Comparison of ENCODE assay signal across 9 cellular contexts in genomic region chrX:48648299-48648698, GRCh38. TPM values are rescaled to one million over a fixed set of nuclear protein-coding genes. Genes with fewer than 3 reads are reported as not detected.
A peak's percentile ranks its signal among the peaks of the same experiment; 100 is the strongest.
DNase-seq lines count a peak whose midpoint lies in the region; ATAC-seq and TF ChIP-seq lines count a peak whose summit lies in the region.
"Had no signal": no experiment of that assay in that cellular context is flagged by ENCODE, and none has a peak within 500 bp of the region (broad histone marks: within the 10 kb centered on the region; RNA-seq: fewer than 3 reads in every experiment).

No MANE protein-coding gene starts in this region.

- H3K79me2 ChIP-seq in PC-3 (ENCODE audit: low read length), result no peaks in the 10 kb centered on the region
- no peaks in the 10 kb centered on the region for H3K79me2 ChIP-seq in hepatocyte

- H4K20me1 ChIP-seq in PC-3 (ENCODE audit: low read length) (no peaks in the 10 kb centered on the region), hepatocyte (ENCODE audit: insufficient read depth, poor library complexity, severe bottlenecking) (no peaks in the 10 kb centered on the region)

- H3K4me1 ChIP-seq in CD4-positive, CD25-positive, alpha-beta regulatory T cell (ENCODE audit: control insufficient read depth, insufficient read depth, low read length, poor library complexity, severe bottlenecking), result no peaks in the 10 kb centered on the region
- peaks cover 12% of the 10 kb centered on the region for H3K4me1 ChIP-seq in PC-3 (ENCODE audit: insufficient read depth, low read length)
- no peaks in the 10 kb centered on the region for H3K4me1 ChIP-seq in hepatocyte (ENCODE audit: insufficient read depth)
- peaks cover 0 to 4% of the 10 kb centered on the region in 2 donors for H3K4me1 ChIP-seq in gastrocnemius medialis

- H3K4me3 Mint-ChIP-seq in CD4-positive, CD25-positive, alpha-beta regulatory T cell, result no peak overlapping the region

- BruUV-seq in PC-3 (replicated peaks; lab: Mats Ljungman, UMichigan), result no TSS peak

- peak; percentile 17 to 58 (median 48) for DNase-seq in CD4-positive, CD25-positive, alpha-beta regulatory T cell
- DNase-seq in HFF-Myc (ENCODE audit: extremely low read depth, low read depth) (peak; percentile 9), PC-3 (peak; percentile 59), amygdala (lab: John Stamatoyannopoulos, UW) (peak in 37 of 56 donors; percentile 0 to 59 (median 7)), hepatocyte (ENCODE audit: low spot score) (peak; percentile 37), gastrocnemius medialis (peak; percentile 4 to 29)

- H3K4me3 ChIP-seq in CD4-positive, CD25-positive, alpha-beta regulatory T cell (ENCODE audit: low read depth, low read length), result no peak overlapping the region
- H3K4me3 ChIP-seq in HFF-Myc (replicated peaks; ENCODE audit: low read depth, low read length), result no peak overlapping the region
- no peak overlapping the region for H3K4me3 ChIP-seq in PC-3 (ENCODE audit: low read length)
- H3K4me3 ChIP-seq in hepatocyte, result no peak overlapping the region
- no peak overlapping the region for H3K4me3 ChIP-seq in gastrocnemius medialis
- H3K4me3 ChIP-seq: skin epidermis had no signal

- TF ChIP-seq CTCF in HFF-Myc (IDR thresholded peaks at IDR 0.05; ENCODE audit: low read depth, low read length, missing control alignments) (no peak), PC-3 (conservative IDR thresholded peaks at IDR 0.05; ENCODE audit: low read depth, low read length) (peak; percentile 51), hepatocyte (IDR thresholded peaks at IDR 0.05; ENCODE audit: poor library complexity) (peak; percentile 42), gastrocnemius medialis (IDR thresholded peaks at IDR 0.05 in 4 of 5, conservative IDR thresholded peaks at IDR 0.05 in 1 of 5) (peak in 2 of 5 experiments; percentile 26 to 35)

- no peaks in the 10 kb centered on the region for H3K9me2 ChIP-seq in PC-3 (replicated peaks; ENCODE audit: low read length)
- no peaks in the 10 kb centered on the region for H3K9me2 ChIP-seq in hepatocyte (replicated peaks; ENCODE audit: insufficient read depth)

- H3K27ac Mint-ChIP-seq in CD4-positive, CD25-positive, alpha-beta regulatory T cell, result peak overlapping the region in 1 of 3 donors; percentile 80

- H3K4me2 ChIP-seq in PC-3 (ENCODE audit: low read length) (0 out of 2 replicates have a peak overlapping the region, but pooled peaks have one; percentile 3), hepatocyte (no peak overlapping the region)

- no peak overlapping the region for H3K27ac ChIP-seq in CD4-positive, CD25-positive, alpha-beta regulatory T cell (ENCODE audit: insufficient read depth, low read length, poor library complexity, severe bottlenecking)
- H3K27ac ChIP-seq in PC-3 (ENCODE audit: low read length), result no peak overlapping the region
- no peak overlapping the region for H3K27ac ChIP-seq in hepatocyte
- peak overlapping the region in 3 of 4 donors; percentile 23 to 63 (median 33) for H3K27ac ChIP-seq in gastrocnemius medialis
- H3K27ac ChIP-seq: skin epidermis had no signal

- intact Hi-C loops in PC-3 (cut with micrococcal nuclease) (loop anchor here (1.0 to 5.0 kb wide), 2 partner anchors 48 to 299 kb away; partner anchors contain the start of gene SUV39H1), gastrocnemius medialis (cut with DNase I; ENCODE audit: low total_unique reads) (loop anchor here (2.0 kb wide), 1 partner anchor 155 kb away; the partner anchor contains the start of gene HDAC6)

- H3F3A ChIP-seq in PC-3 (ENCODE audit: low read length, unreplicated experiment), result no peaks in the 10 kb centered on the region

- CTCF ChIA-PET in PC-3 (lab: Charles Lee), result interaction anchor here (0.6 to 0.7 kb wide), 3 partner anchors 28 to 961 kb away, joined by 3 to 10 read pairs (median 3); no protein-coding TSS in a partner anchor

- peaks cover 0 to 2% (median 1%) of the 10 kb centered on the region in 4 donors for H3K4me1 Mint-ChIP-seq in CD4-positive, CD25-positive, alpha-beta regulatory T cell

- 47% methylated on average over 6 of the region's 6 CpGs for WGBS in hepatocyte (ENCODE audit: low lambda C conversion rate, missing lambda C conversion rate)

- no peak overlapping the region for H2AFZ ChIP-seq in PC-3 (ENCODE audit: low read length)
- H2AFZ ChIP-seq in hepatocyte, result no peak overlapping the region

- H3K9me3 Mint-ChIP-seq in CD4-positive, CD25-positive, alpha-beta regulatory T cell, result no peaks in the 10 kb centered on the region

- H3K9me3 ChIP-seq in CD4-positive, CD25-positive, alpha-beta regulatory T cell (ENCODE audit: control insufficient read depth in 2 of 2, low read length in 2 of 2), result no peaks in the 10 kb centered on the region
- H3K9me3 ChIP-seq in PC-3 (ENCODE audit: low read length) (no peaks in the 10 kb centered on the region), hepatocyte (ENCODE audit: low read depth) (no peaks in the 10 kb centered on the region), gastrocnemius medialis (no peaks in the 10 kb centered on the region)

- no peak for TF ChIP-seq POLR2A in gastrocnemius medialis (IDR thresholded peaks at IDR 0.05)

- no peaks in the 10 kb centered on the region for H3K27me3 Mint-ChIP-seq in CD4-positive, CD25-positive, alpha-beta regulatory T cell

- in situ Hi-C loops in gastrocnemius medialis (cut with MboI; ENCODE audit: low sequenced_read_pairs in 4 of 4), result loop anchor here in 1 of 4 donors (25.0 kb wide), 1 partner anchor 289 kb away; no protein-coding TSS in a partner anchor

- ATAC-seq in CD4-positive, CD25-positive, alpha-beta regulatory T cell (ENCODE audit: low read depth in 2 of 2), result peak; percentile 40 to 48
- ATAC-seq in PC-3, result peak; percentile 76
- ATAC-seq in gastrocnemius medialis, result peak; percentile 76 to 91
- no peak for ATAC-seq in GM18520 (IDR thresholded peaks at IDR 0.05; ENCODE audit: unreplicated experiment)
- no peak for ATAC-seq in GM21825 (IDR thresholded peaks at IDR 0.05; ENCODE audit: unreplicated experiment)

- no peaks in the 10 kb centered on the region for H3K36me3 ChIP-seq in CD4-positive, CD25-positive, alpha-beta regulatory T cell (ENCODE audit: control insufficient read depth, insufficient read depth, low read length)
- no peaks in the 10 kb centered on the region for H3K36me3 ChIP-seq in PC-3 (ENCODE audit: low read depth, low read length)
- no peaks in the 10 kb centered on the region for H3K36me3 ChIP-seq in hepatocyte (replicated peaks; ENCODE audit: insufficient read depth, low read depth)
- H3K36me3 ChIP-seq in gastrocnemius medialis, result no peaks in the 10 kb centered on the region

- no peak overlapping the region for H3K9ac ChIP-seq in PC-3 (ENCODE audit: low read length)

- H3K36me3 Mint-ChIP-seq in CD4-positive, CD25-positive, alpha-beta regulatory T cell, result no peaks in the 10 kb centered on the region

- H3K27me3 ChIP-seq in CD4-positive, CD25-positive, alpha-beta regulatory T cell (ENCODE audit: control insufficient read depth, insufficient read depth, low read length), result no peaks in the 10 kb centered on the region
- H3K27me3 ChIP-seq in PC-3 (ENCODE audit: low read length), result no peaks in the 10 kb centered on the region
- H3K27me3 ChIP-seq in hepatocyte, result no peaks in the 10 kb centered on the region
- H3K27me3 ChIP-seq in gastrocnemius medialis, result peaks cover 0 to under 1% (median 0%) of the 10 kb centered on the region in 3 donors

- POLR2A ChIA-PET in PC-3 (lab: Charles Lee; ENCODE audit: unreplicated experiment), result interaction anchor here (0.7 to 0.9 kb wide), 2 partner anchors 28 to 89 kb away, joined by 3 read pairs; no protein-coding TSS in a partner anchor

RNA-seq across cellular contexts. Expression of gene WAS, which starts 35.3 kb away (rescaled TPM):
- total RNA-seq in CD4-positive, CD25-positive, alpha-beta regulatory T cell, result 101 TPM
- polyA plus RNA-seq in CD4-positive, CD25-positive, alpha-beta regulatory T cell, result 10 to 100 TPM; 12.4 to 21.8 (median 20.3) TPM
- total RNA-seq in PC-3 (2014; rRNA removed) (0.66 TPM in 1 of 2 replicates, not detected in the other), hepatocyte (0.32 TPM in 1 of 2 replicates, not detected in the other), gastrocnemius medialis (1 to 10 TPM; 1.8 to 2.7 (median 2.5) TPM)
- polyA plus RNA-seq in hepatocyte, result 0.73 and 2.4 TPM in 2 replicates

RNA-seq across cellular contexts. Expression of gene SUV39H1, which starts 48.2 kb away (rescaled TPM):
- total RNA-seq in CD4-positive, CD25-positive, alpha-beta regulatory T cell, result 8.0 TPM
- 10 to 100 TPM; 10.8 to 15.7 (median 13.3) TPM for polyA plus RNA-seq in CD4-positive, CD25-positive, alpha-beta regulatory T cell
- total RNA-seq in PC-3 (2014; rRNA removed) (22.3 and 31.7 TPM in 2 replicates), hepatocyte (2.9 and 3.1 TPM in 2 replicates), gastrocnemius medialis (1 to 10 TPM; 1.7 to 6.1 (median 3.3) TPM)
- 5.3 and 9.1 TPM in 2 replicates for polyA plus RNA-seq in hepatocyte

RNA-seq across cellular contexts. Expression of gene WDR13, which starts 51.0 kb away (rescaled TPM):
- 45.8 TPM for total RNA-seq in CD4-positive, CD25-positive, alpha-beta regulatory T cell
- 10 to 100 TPM; 33.4 to 53.7 (median 46.0) TPM for polyA plus RNA-seq in CD4-positive, CD25-positive, alpha-beta regulatory T cell
- total RNA-seq in PC-3 (2014; rRNA removed) (93.3 and 106 TPM in 2 replicates), hepatocyte (76.9 and 117 TPM in 2 replicates), gastrocnemius medialis (100 to 1,000 TPM in 3 of 4 donors, 10 to 100 TPM in 1; 82.7 to 143 (median 133) TPM)
- polyA plus RNA-seq in hepatocyte, result 158 and 167 TPM in 2 replicates

Comparison
In these comparisons a context has a peak if more than half of its experiments do, and no peak if none do; other contexts are left out.
1. ATAC-seq: peak in CD4-positive, CD25-positive, alpha-beta regulatory T cell (2 of 2), PC-3 (single experiment) and gastrocnemius medialis (2 of 2); none in GM18520 (single experiment) and GM21825 (single experiment).
2. DNase-seq: peak in every context shown above with its lines; median percentile 59 in PC-3; 48 in CD4-positive, CD25-positive, alpha-beta regulatory T cell; 37 in hepatocyte; 16 in gastrocnemius medialis; 9 in HFF-Myc; 7 in amygdala.
3. H3K27ac ChIP-seq: peak in gastrocnemius medialis (3 of 4); none in CD4-positive, CD25-positive, alpha-beta regulatory T cell (single experiment), PC-3 (single experiment) and hepatocyte (single experiment).
4. RNA of gene WAS, which starts 35.3 kb away (total RNA-seq): 101 TPM in CD4-positive, CD25-positive, alpha-beta regulatory T cell (single experiment); 1.8 to 2.7 TPM in gastrocnemius medialis, 0.66 TPM in PC-3 and 0.32 TPM in hepatocyte; every median in the first group is over 10 times any median in the second.